23 cellular contexts compared by ENCODE assay signal in genomic region chr4:132313852-132314251, GRCh38.
DNase-seq lines count a peak whose midpoint lies in the region; FAIRE-seq and TF ChIP-seq lines count a peak whose summit lies in the region.
"Had no signal": no experiment of that assay in that cellular context is flagged by ENCODE, and none has a peak within 500 bp of the region (broad histone marks: within the 10 kb centered on the region; RNA-seq: fewer than 3 reads in every experiment).

No MANE protein-coding gene starts in this region.

- H3K4me3 ChIP-seq in OCI-LY1 (ENCODE audit: low read depth, low read length, poor library complexity, severe bottlenecking) (no peak overlapping the region), astrocyte (ENCODE audit: insufficient read depth, low read depth, low read length) (no peak overlapping the region), neural cell (ENCODE audit: low read length) (peak overlapping the region; percentile 51)
- H3K4me3 ChIP-seq: BLaER1 had no signal

- peaks cover 5% of the 10 kb centered on the region for H3K9me3 Mint-ChIP-seq in astrocyte (ENCODE audit: unreplicated experiment)
- H3K9me3 Mint-ChIP-seq: CD4-positive, alpha-beta T cell; CD8-positive, alpha-beta T cell had no signal

- H3K4me3 Mint-ChIP-seq in astrocyte (ENCODE audit: unreplicated experiment): no peak overlapping the region
- H3K4me3 Mint-ChIP-seq: CD4-positive, alpha-beta T cell; CD8-positive, alpha-beta T cell had no signal

- H3K9me3 ChIP-seq in OCI-LY1 (ENCODE audit: low read length): peaks cover 6% of the 10 kb centered on the region; the same call in 1 of the 2 replicates
- no peaks in the 10 kb centered on the region for H3K9me3 ChIP-seq in astrocyte (ENCODE audit: insufficient read depth, low read depth, low read length)
- no peaks in the 10 kb centered on the region for H3K9me3 ChIP-seq in neural cell (ENCODE audit: low read length)
- H3K9me3 ChIP-seq: BE2C had no signal

- H3K27me3 Mint-ChIP-seq in astrocyte (ENCODE audit: low read depth, unreplicated experiment): no peaks in the 10 kb centered on the region
- H3K27me3 Mint-ChIP-seq: CD4-positive, alpha-beta T cell had no signal

- TF ChIP-seq EP300 in neural cell (conservative IDR thresholded peaks at IDR 0.05; ENCODE audit: poor library complexity, severe bottlenecking): peak; percentile 83

- H3F3A ChIP-seq in OCI-LY1 (ENCODE audit: insufficient read depth, low read length) (no peaks in the 10 kb centered on the region), neural cell (ENCODE audit: insufficient read depth, low read length, poor library complexity, severe bottlenecking) (peaks cover 2% of the 10 kb centered on the region)

- H3K79me2 ChIP-seq in OCI-LY1 (ENCODE audit: insufficient read depth, low read length): no peaks in the 10 kb centered on the region
- H3K79me2 ChIP-seq in astrocyte (ENCODE audit: insufficient read depth, low read length): no peaks in the 10 kb centered on the region
- no peaks in the 10 kb centered on the region for H3K79me2 ChIP-seq in neural cell (replicated peaks; ENCODE audit: insufficient read depth, low read length)

- no peak for FAIRE-seq in astrocyte (lab: Jason Lieb, UNC)
- FAIRE-seq: A204.1, GM12891, GM19239 had no signal

- H3K27ac ChIP-seq in OCI-LY1 (ENCODE audit: low read depth, low read length, poor library complexity, severe bottlenecking) (no peak overlapping the region), astrocyte (ENCODE audit: low read depth, low read length) (no peak overlapping the region), neural cell (ENCODE audit: low read length) (peak overlapping the region; percentile 69)
- H3K27ac ChIP-seq: BLaER1, C4-2B had no signal

- H3K36me3 ChIP-seq in OCI-LY1 (ENCODE audit: insufficient read depth, low read length): no peaks in the 10 kb centered on the region; the same call in 1 of the 2 replicates
- H3K36me3 ChIP-seq in astrocyte (ENCODE audit: insufficient read depth, low read length): no peaks in the 10 kb centered on the region
- no peaks in the 10 kb centered on the region for H3K36me3 ChIP-seq in neural cell (ENCODE audit: insufficient read depth, low read length)
- H3K36me3 ChIP-seq: BE2C had no signal

- H3K36me3 Mint-ChIP-seq in astrocyte (ENCODE audit: low read depth, unreplicated experiment): no peaks in the 10 kb centered on the region
- H3K36me3 Mint-ChIP-seq: CD8-positive, alpha-beta T cell had no signal

- peak overlapping the region; percentile 64; the same call in 1 of the 2 replicates for H2AFZ ChIP-seq in OCI-LY1 (ENCODE audit: low read length)
- H2AFZ ChIP-seq in astrocyte (ENCODE audit: low read depth, low read length): peak overlapping the region; percentile 32
- H2AFZ ChIP-seq in neural cell (ENCODE audit: low read depth, low read length): no peak overlapping the region

- H3K4me1 ChIP-seq in OCI-LY1 (ENCODE audit: insufficient read depth, low read length, severe bottlenecking): peaks cover 7% of the 10 kb centered on the region
- H3K4me1 ChIP-seq in astrocyte (ENCODE audit: insufficient read depth, low read length): no peaks in the 10 kb centered on the region
- H3K4me1 ChIP-seq: BE2C, BLaER1 had no signal

- H3K27me3 ChIP-seq in OCI-LY1 (ENCODE audit: insufficient read depth, low read length) (no peaks in the 10 kb centered on the region), astrocyte (ENCODE audit: insufficient read depth, low read length) (no peaks in the 10 kb centered on the region), neural cell (ENCODE audit: insufficient read depth, low read depth, low read length) (no peaks in the 10 kb centered on the region)
- H3K27me3 ChIP-seq: BE2C, BLaER1 had no signal

- peak; percentile 25 for TF ChIP-seq RAD21 in neural cell (conservative IDR thresholded peaks at IDR 0.05)

- DNase-seq in astrocyte (ENCODE audit: low read depth) (no peak), NCI-H2029 (lab: John Stamatoyannopoulos, UW) (no peak), NCI-H524 (lab: John Stamatoyannopoulos, UW) (no peak), amygdala (lab: John Stamatoyannopoulos, UW) (no peak), COLO829 (ENCODE audit: low spot score) (no peak)
- DNase-seq: 8988T; ACHN; BE2C; CD4-positive, alpha-beta T cell; CD8-positive, alpha-beta T cell; COR-L47; DMS 273 treated with DMSO at 0.1 percent for 48 hours; DMS153; DMS53; DMS79; GF-D8 had no signal

- no peak overlapping the region for H3K9ac ChIP-seq in OCI-LY1 (ENCODE audit: low read length)
- H3K9ac ChIP-seq in astrocyte (ENCODE audit: low read length): no peak overlapping the region
- peak overlapping the region; percentile 30 for H3K9ac ChIP-seq in neural cell (ENCODE audit: low read length)
- H3K9ac ChIP-seq: BLaER1 had no signal

- H3K9me2 ChIP-seq in OCI-LY1 (ENCODE audit: low read depth, low read length) (no peaks in the 10 kb centered on the region), neural cell (ENCODE audit: insufficient read depth, low read length) (no peaks in the 10 kb centered on the region)

- H3K4me2 ChIP-seq in OCI-LY1 (ENCODE audit: low read length) (no peak overlapping the region), astrocyte (ENCODE audit: low read length) (no peak overlapping the region), neural cell (ENCODE audit: low read length) (peak overlapping the region; percentile 44)
- H3K4me2 ChIP-seq: BLaER1 had no signal

- no peak for TF ChIP-seq CTCF in OCI-LY1 (IDR thresholded peaks at IDR 0.05; ENCODE audit: low read length)
- no peak for TF ChIP-seq CTCF in astrocyte (IDR thresholded peaks at IDR 0.05; ENCODE audit: insufficient read depth, low read depth, low read length)
- no peak for TF ChIP-seq CTCF in neural cell (IDR thresholded peaks at IDR 0.05; ENCODE audit: poor library complexity, severe bottlenecking)

- H3K27ac Mint-ChIP-seq in astrocyte (ENCODE audit: unreplicated experiment): no peak overlapping the region
- H3K27ac Mint-ChIP-seq: CD4-positive, alpha-beta T cell; CD8-positive, alpha-beta T cell had no signal

- no peaks in the 10 kb centered on the region for H3K4me1 Mint-ChIP-seq in astrocyte (ENCODE audit: low read depth, unreplicated experiment)

- H4K20me1 ChIP-seq in OCI-LY1 (ENCODE audit: insufficient read depth, low read length) (no peaks in the 10 kb centered on the region), astrocyte (ENCODE audit: insufficient read depth, low read length) (no peaks in the 10 kb centered on the region), neural cell (ENCODE audit: insufficient read depth) (no peaks in the 10 kb centered on the region)

TF ChIP-seq in neural cell, 6 proteins besides CTCF, POLR2A, EP300 and RAD21:
- TF ChIP-seq REST (IDR thresholded peaks at IDR 0.05; ENCODE audit: borderline replicate concordance) (peak; percentile 9), POLR2AphosphoS5 (IDR thresholded peaks at IDR 0.05) (peak; percentile 60), MXI1 (conservative IDR thresholded peaks at IDR 0.05; ENCODE audit: poor library complexity, severe bottlenecking) (no peak), TAF1 (IDR thresholded peaks at IDR 0.05; ENCODE audit: low read depth) (no peak)
